ENCODE assay signal across 14 cellular contexts in genomic region chr6:130076512-130076911, GRCh38. TPM values are rescaled to one million over a fixed set of nuclear protein-coding genes. Genes with fewer than 3 reads are reported as not detected.
DNase-seq lines count a peak whose midpoint lies in the region; ATAC-seq, FAIRE-seq and TF ChIP-seq lines count a peak whose summit lies in the region.
"Had no signal": no experiment of that assay in that cellular context is flagged by ENCODE, and none has a peak within 500 bp of the region (broad histone marks: within the 10 kb centered on the region; RNA-seq: fewer than 3 reads in every experiment).

No MANE protein-coding gene starts in this region.

- POLR2A ChIA-PET in naive thymus-derived CD4-positive, alpha-beta T cell (lab: Charles Lee), result no interaction called here
- POLR2A ChIA-PET in activated CD4-positive, alpha-beta T cell treated with anti-CD3 and anti-CD28 coated beads, Interleukin-2, amount 10 ng/mL, durations not matched to agents 7 days and 5 days (lab: Charles Lee), result no interaction called here

- no peaks in the 10 kb centered on the region for H3K36me3 ChIP-seq in Karpas-422 (ENCODE audit: insufficient read depth, low read length)
- H3K36me3 ChIP-seq in naive thymus-derived CD4-positive, alpha-beta T cell (ENCODE audit: control insufficient read depth in 2 of 3, insufficient read depth in 3 of 3, low read length in 3 of 3), result peaks cover 3 to 16% (median 6%) of the 10 kb centered on the region in 3 experiments

- H3K27me3 ChIP-seq in Karpas-422 (ENCODE audit: low read length), result no peaks in the 10 kb centered on the region
- no peaks in the 10 kb centered on the region for H3K27me3 ChIP-seq in naive thymus-derived CD4-positive, alpha-beta T cell (ENCODE audit: control insufficient read depth in 2 of 2, insufficient read depth in 2 of 2, low read length in 2 of 2)
- H3K27me3 ChIP-seq: pancreas had no signal

- H3K36me3 Mint-ChIP-seq in naive thymus-derived CD4-positive, alpha-beta T cell, result peaks cover 8 to 54% (median 28%) of the 10 kb centered on the region in 5 donors
- peaks cover 33% of the 10 kb centered on the region for H3K36me3 Mint-ChIP-seq in activated CD4-positive, alpha-beta T cell treated with anti-CD3 and anti-CD28 coated beads, Interleukin-2, amount 10 ng/mL, durations not matched to agents 7 days and 5 days (ENCODE audit: low read depth)

- no peak overlapping the region for H3K27ac Mint-ChIP-seq in naive thymus-derived CD4-positive, alpha-beta T cell
- H3K27ac Mint-ChIP-seq in activated CD4-positive, alpha-beta T cell treated with anti-CD3 and anti-CD28 coated beads, Interleukin-2, amount 10 ng/mL, durations not matched to agents 7 days and 5 days, result no peak overlapping the region
- H3K27ac Mint-ChIP-seq: dendritic cell treated with granulocyte-macrophage colony-stimulating factor and Interleukin-4, amounts not matched to agents 40 ng/mL and 50 ng/mL, for 4 days had no signal

- H3K79me2 ChIP-seq in Karpas-422 (ENCODE audit: low read length), result no peaks in the 10 kb centered on the region

- no peak for DNase-seq in D721Med (ENCODE audit: insufficient read length, low spot score)
- DNase-seq in Karpas-422, result peak; percentile 75
- DNase-seq in amniotic epithelial cell (ENCODE audit: low read depth), result peak; percentile 20
- DNase-seq in naive thymus-derived CD4-positive, alpha-beta T cell, result peak in 5 of 9 donors; percentile 7 to 36 (median 27)
- DNase-seq in activated CD4-positive, alpha-beta T cell treated with anti-CD3 and anti-CD28 coated beads, Interleukin-2, amount 10 ng/mL, durations not matched to agents 7 days and 5 days, result no peak
- no peak for DNase-seq in NCI-H1436 (lab: John Stamatoyannopoulos, UW)
- DNase-seq in sciatic nerve (ENCODE audit: low spot score), result no peak
- DNase-seq: activated naive CD4-positive, alpha-beta T cell treated with anti-CD3 and anti-CD28 coated beads, Interleukin-2, amount 50 U/mL, for 16 hours; left ventricle myocardium inferior; NCI-H526; pancreas; stimulated activated naive CD8-positive, alpha-beta T cell treated with anti-CD3 and anti-CD28 coated beads, Interleukin-15, Interleukin-2, amounts not matched to agents 100 U/mL and 50 U/mL, for 24 hours had no signal

- no peaks in the 10 kb centered on the region for H3K9me3 Mint-ChIP-seq in naive thymus-derived CD4-positive, alpha-beta T cell
- no peaks in the 10 kb centered on the region for H3K9me3 Mint-ChIP-seq in activated CD4-positive, alpha-beta T cell treated with anti-CD3 and anti-CD28 coated beads, Interleukin-2, amount 10 ng/mL, durations not matched to agents 7 days and 5 days
- H3K9me3 Mint-ChIP-seq: dendritic cell treated with granulocyte-macrophage colony-stimulating factor and Interleukin-4, amounts not matched to agents 40 ng/mL and 50 ng/mL, for 4 days had no signal

- no peaks in the 10 kb centered on the region for H4K20me1 ChIP-seq in Karpas-422 (ENCODE audit: insufficient read depth, low read depth, low read length)

- H3K4me3 ChIP-seq in Karpas-422 (ENCODE audit: low read length), result no peak overlapping the region
- no peak overlapping the region for H3K4me3 ChIP-seq in naive thymus-derived CD4-positive, alpha-beta T cell (ENCODE audit: low read length)
- H3K4me3 ChIP-seq: left ventricle myocardium inferior, pancreas had no signal

- no peaks in the 10 kb centered on the region for H3K9me2 ChIP-seq in Karpas-422 (replicated peaks; ENCODE audit: insufficient read depth, low read length)

- no peaks in the 10 kb centered on the region for H3K9me3 ChIP-seq in Karpas-422 (ENCODE audit: low read length)
- H3K9me3 ChIP-seq in naive thymus-derived CD4-positive, alpha-beta T cell (ENCODE audit: control insufficient read depth in 2 of 3, low read length in 3 of 3), result no peaks in the 10 kb centered on the region
- H3K9me3 ChIP-seq: left ventricle myocardium inferior, pancreas had no signal

- H3K4me2 ChIP-seq in Karpas-422 (ENCODE audit: low read depth, low read length, poor library complexity, severe bottlenecking), result no peak overlapping the region

- H3K27me3 Mint-ChIP-seq in naive thymus-derived CD4-positive, alpha-beta T cell, result no peaks in the 10 kb centered on the region
- no peaks in the 10 kb centered on the region for H3K27me3 Mint-ChIP-seq in activated CD4-positive, alpha-beta T cell treated with anti-CD3 and anti-CD28 coated beads, Interleukin-2, amount 10 ng/mL, durations not matched to agents 7 days and 5 days
- H3K27me3 Mint-ChIP-seq: dendritic cell treated with granulocyte-macrophage colony-stimulating factor and Interleukin-4, amounts not matched to agents 40 ng/mL and 50 ng/mL, for 4 days had no signal

- no peak for ATAC-seq in naive thymus-derived CD4-positive, alpha-beta T cell
- ATAC-seq in GM21447 (IDR thresholded peaks at IDR 0.05; ENCODE audit: unreplicated experiment) (no peak), sciatic nerve (no peak)
- ATAC-seq: pancreas; stimulated activated naive CD8-positive, alpha-beta T cell treated with anti-CD3 and anti-CD28 coated beads, Interleukin-15, Interleukin-2, amounts not matched to agents 100 U/mL and 50 U/mL, for 24 hours had no signal

- CTCF ChIA-PET in naive thymus-derived CD4-positive, alpha-beta T cell (lab: Charles Lee), result interaction anchor here (0.7 to 3.0 kb wide), 4 partner anchors 13 to 767 kb away, joined by 3 to 25 read pairs (median 3); no protein-coding TSS in a partner anchor
- CTCF ChIA-PET in activated CD4-positive, alpha-beta T cell treated with anti-CD3 and anti-CD28 coated beads, Interleukin-2, amount 10 ng/mL, durations not matched to agents 7 days and 5 days (lab: Charles Lee), result interaction anchor here (1.5 kb wide), 1 partner anchor 8 kb away, joined by 5 read pairs; no protein-coding TSS in a partner anchor

- intact Hi-C loops in naive thymus-derived CD4-positive, alpha-beta T cell (cut with micrococcal nuclease), result loop anchor here (1.0 to 10.0 kb wide), 7 partner anchors 56 to 767 kb away; partner anchors contain the start of gene SAMD3 (in 2 of the 2)
- intact Hi-C loops in sciatic nerve (cut with DNase I), result no loop called here

- TF ChIP-seq CTCF in D721Med (IDR thresholded peaks at IDR 0.05; ENCODE audit: insufficient read depth, missing control alignments), result peak; percentile 51

- no peak overlapping the region for H3K27ac ChIP-seq in Karpas-422 (ENCODE audit: low read length)
- H3K27ac ChIP-seq in naive thymus-derived CD4-positive, alpha-beta T cell (ENCODE audit: low read depth, low read length), result no peak overlapping the region
- H3K27ac ChIP-seq: left ventricle myocardium inferior, pancreas had no signal

- peaks cover 12 to 31% (median 23%) of the 10 kb centered on the region in 7 donors for H3K4me1 Mint-ChIP-seq in naive thymus-derived CD4-positive, alpha-beta T cell
- peaks cover 28% of the 10 kb centered on the region for H3K4me1 Mint-ChIP-seq in activated CD4-positive, alpha-beta T cell treated with anti-CD3 and anti-CD28 coated beads, Interleukin-2, amount 10 ng/mL, durations not matched to agents 7 days and 5 days

- H3K4me1 ChIP-seq in Karpas-422 (ENCODE audit: low read length), result peaks cover 21% of the 10 kb centered on the region
- no peaks in the 10 kb centered on the region for H3K4me1 ChIP-seq in naive thymus-derived CD4-positive, alpha-beta T cell (ENCODE audit: control insufficient read depth in 2 of 2, insufficient read depth in 2 of 2, low read length in 2 of 2)
- H3K4me1 ChIP-seq: left ventricle myocardium inferior, pancreas had no signal

- H3K4me3 Mint-ChIP-seq in naive thymus-derived CD4-positive, alpha-beta T cell, result peak overlapping the region in 1 of 10 donors; percentile 37
- no peak overlapping the region for H3K4me3 Mint-ChIP-seq in activated CD4-positive, alpha-beta T cell treated with anti-CD3 and anti-CD28 coated beads, Interleukin-2, amount 10 ng/mL, durations not matched to agents 7 days and 5 days
- H3K4me3 Mint-ChIP-seq: dendritic cell treated with granulocyte-macrophage colony-stimulating factor and Interleukin-4, amounts not matched to agents 40 ng/mL and 50 ng/mL, for 4 days had no signal

- no peak for FAIRE-seq in D721Med (lab: Jason Lieb, UNC)
- FAIRE-seq: pancreas had no signal

- H2AFZ ChIP-seq in Karpas-422 (ENCODE audit: low read length), result no peak overlapping the region

- H3K9ac ChIP-seq in Karpas-422 (ENCODE audit: low read length), result no peak overlapping the region

RNA-seq across cellular contexts. Expression of gene L3MBTL3, which starts 58.1 kb away (rescaled TPM):
- 1.7 and 6.1 TPM in 2 replicates for total RNA-seq in Karpas-422 (2014; rRNA removed; shearing (Covaris generic); ENCODE audit: low replicate concordance)
- total RNA-seq in naive thymus-derived CD4-positive, alpha-beta T cell, result 10 to 100 TPM; 15.0 to 47.5 (median 38.7) TPM
- polyA plus RNA-seq in naive thymus-derived CD4-positive, alpha-beta T cell, result 1 to 10 TPM; 4.8 to 5.5 TPM
- total RNA-seq in activated CD4-positive, alpha-beta T cell treated with anti-CD3 and anti-CD28 coated beads, Interleukin-2, amount 10 ng/mL, durations not matched to agents 7 days and 5 days, result 10 to 100 TPM; 13.5 to 17.1 TPM
- 24.2 TPM for total RNA-seq in sciatic nerve

Comparison
In these comparisons a context has a peak if more than half of its experiments do, and no peak if none do; other contexts are left out.
1. DNase-seq: peak in Karpas-422 (single experiment), amniotic epithelial cell (single experiment) and naive thymus-derived CD4-positive, alpha-beta T cell (5 of 9); none in D721Med (single experiment), activated CD4-positive, alpha-beta T cell treated with anti-CD3 and anti-CD28 coated beads, Interleukin-2, amount 10 ng/mL, durations not matched to agents 7 days and 5 days (single experiment), NCI-H1436 (single experiment) and sciatic nerve (single experiment).